8 cellular contexts compared by ENCODE assay signal in genomic region chr21:33036430-33037162, GRCh38. TPM values are rescaled to one million over a fixed set of nuclear protein-coding genes. Genes with fewer than 3 reads are reported as not detected.
A peak's percentile ranks its signal among the peaks of the same experiment; 100 is the strongest.
DNase-seq lines count a peak whose midpoint lies in the region; ATAC-seq and TF ChIP-seq lines count a peak whose summit lies in the region.

No MANE protein-coding gene starts in this region.

- no peak for TF ChIP-seq POLR2A in upper lobe of left lung (IDR thresholded peaks at IDR 0.05)

- peaks cover 11% of the 10 kb centered on the region for H3K4me1 Mint-ChIP-seq in activated naive CD4-positive, alpha-beta T cell treated with anti-CD3 and anti-CD28 coated beads, Interleukin-2, amount 10 ng/mL, durations not matched to agents 7 days and 5 days

- peaks cover 0 to 14% (median 2%) of the 10 kb centered on the region in 4 donors for H3K4me1 ChIP-seq in upper lobe of left lung

- no peaks in the 10 kb centered on the region for H3K9me3 Mint-ChIP-seq in activated naive CD4-positive, alpha-beta T cell treated with anti-CD3 and anti-CD28 coated beads, Interleukin-2, amount 10 ng/mL, durations not matched to agents 7 days and 5 days

- 33 to 34% methylated on average over 10 to 11 of the region's 11 CpGs for WGBS in upper lobe of left lung, 2 donors

- peaks cover 0 to 16% (median 4%) of the 10 kb centered on the region in 4 donors for H3K27me3 ChIP-seq in upper lobe of left lung

- peak overlapping the region in 2 of 4 donors; percentile 62 to 73 for H3K27ac ChIP-seq in upper lobe of left lung

- no peaks in the 10 kb centered on the region for H3K36me3 Mint-ChIP-seq in activated naive CD4-positive, alpha-beta T cell treated with anti-CD3 and anti-CD28 coated beads, Interleukin-2, amount 10 ng/mL, durations not matched to agents 7 days and 5 days

- CTCF ChIA-PET in activated naive CD4-positive, alpha-beta T cell treated with anti-CD3 and anti-CD28 coated beads, Interleukin-2, amount 10 ng/mL, durations not matched to agents 7 days and 5 days (lab: Charles Lee): interaction anchor here (0.6 to 1.0 kb wide), 2 partner anchors 91 to 98 kb away, joined by 3 read pairs; no protein-coding TSS in a partner anchor

- H3K4me3 Mint-ChIP-seq in activated naive CD4-positive, alpha-beta T cell treated with anti-CD3 and anti-CD28 coated beads, Interleukin-2, amount 10 ng/mL, durations not matched to agents 7 days and 5 days: no peak overlapping the region

- ATAC-seq in upper lobe of left lung (ENCODE audit: low FRiP score in 2 of 2) (peak; percentile 72 to 80), HG03565 (IDR thresholded peaks at IDR 0.05; ENCODE audit: unreplicated experiment) (no peak)

- no peak for TF ChIP-seq CTCF in fibroblast of villous mesenchyme (IDR thresholded peaks at IDR 0.05; ENCODE audit: insufficient read depth, low read depth, low read length)
- no peak for TF ChIP-seq CTCF in upper lobe of left lung (IDR thresholded peaks at IDR 0.05)

- H3K27me3 Mint-ChIP-seq in activated naive CD4-positive, alpha-beta T cell treated with anti-CD3 and anti-CD28 coated beads, Interleukin-2, amount 10 ng/mL, durations not matched to agents 7 days and 5 days: peaks cover 41% of the 10 kb centered on the region

- DNase-seq in activated naive CD4-positive, alpha-beta T cell treated with anti-CD3 and anti-CD28 coated beads, Interleukin-2, amount 10 ng/mL, durations not matched to agents 7 days and 5 days: peak; percentile 37
- DNase-seq in activated naive CD4-positive, alpha-beta T cell treated with Interleukin-2 at 50 U/mL for 16 hours: no peak
- peak; percentile 76 for DNase-seq in RPMI7951 (ENCODE audit: low read depth)
- peak; percentile 24 for DNase-seq in fibroblast of villous mesenchyme (ENCODE audit: low read depth)
- DNase-seq in upper lobe of left lung: peak in 1 of 2 donors; percentile 82
- DNase-seq in NCI-H345 (lab: John Stamatoyannopoulos, UW): no peak
- no peak for DNase-seq in NCI-H526 treated with DMSO at 0.1 percent for 48 hours (lab: John Stamatoyannopoulos, UW)

- TF ChIP-seq EP300 in upper lobe of left lung (IDR thresholded peaks at IDR 0.05): no peak

- no peaks in the 10 kb centered on the region for H3K9me3 ChIP-seq in upper lobe of left lung

- no peak overlapping the region for H3K4me3 ChIP-seq in fibroblast of villous mesenchyme (ENCODE audit: low read depth, low read length)
- no peak overlapping the region for H3K4me3 ChIP-seq in upper lobe of left lung

- no peak overlapping the region for H3K27ac Mint-ChIP-seq in activated naive CD4-positive, alpha-beta T cell treated with anti-CD3 and anti-CD28 coated beads, Interleukin-2, amount 10 ng/mL, durations not matched to agents 7 days and 5 days

- H3K36me3 ChIP-seq in upper lobe of left lung: no peaks in the 10 kb centered on the region

RNA-seq across cellular contexts. Expression of gene OLIG2, which starts 10.9 kb away (rescaled TPM):
- 0.72 and 0.88 TPM in 2 replicates for total RNA-seq in RPMI7951 (2014; rRNA removed; shearing (Covaris generic))
- total RNA-seq in fibroblast of villous mesenchyme (not detected in 2 replicates), upper lobe of left lung (not detected)

RNA-seq across cellular contexts. Expression of gene OLIG1, which starts 33.3 kb away (rescaled TPM):
- not detected in 2 replicates for total RNA-seq in RPMI7951 (2014; rRNA removed; shearing (Covaris generic))
- not detected in 2 replicates for total RNA-seq in fibroblast of villous mesenchyme
- 1 to 10 TPM in 3 of 6 donors, under 1 TPM in 2, not detected in 1; 0.54 to 3.2 (median 2.0) TPM for total RNA-seq in upper lobe of left lung

Comparison
In these comparisons a context has a peak if more than half of its experiments do, and no peak if none do; other contexts are left out.
1. DNase-seq: peak in activated naive CD4-positive, alpha-beta T cell treated with anti-CD3 and anti-CD28 coated beads, Interleukin-2, amount 10 ng/mL, durations not matched to agents 7 days and 5 days (single experiment), RPMI7951 (single experiment) and fibroblast of villous mesenchyme (single experiment); none in activated naive CD4-positive, alpha-beta T cell treated with Interleukin-2 at 50 U/mL for 16 hours (single experiment), NCI-H345 (single experiment) and NCI-H526 treated with DMSO at 0.1 percent for 48 hours (single experiment).